ENCODE assay signal across 1 cellular context in genomic region chr19:13139633-13140311, GRCh38.
TF ChIP-seq lines count a peak whose summit lies in the region.

No MANE protein-coding gene starts in this region.

TF ChIP-seq in K562, 482 proteins besides CTCF, POLR2A, EP300 and RAD21:
- TF ChIP-seq ZNF217 (CRISPR knock-in tag; IDR thresholded peaks at IDR 0.05) (no peak), NFRKB (IDR thresholded peaks at IDR 0.05; ENCODE audit: low read depth) (no peak), ETV6 (IDR thresholded peaks at IDR 0.05; ENCODE audit: borderline replicate concordance in 1 of 2, low read depth in 2 of 2, low read length in 1 of 2) (no peak), ETV6 (CRISPR knock-in tag; IDR thresholded peaks at IDR 0.05; ENCODE audit: borderline replicate concordance) (no peak), ZNF507 (tag; conservative IDR thresholded peaks at IDR 0.05) (no peak), RBFOX2 (IDR thresholded peaks at IDR 0.05; ENCODE audit: low read depth, low read length) (no peak), HSF4 (CRISPR knock-in tag; IDR thresholded peaks at IDR 0.05; ENCODE audit: borderline replicate concordance) (no peak)
- TF ChIP-seq, protein P1, sequence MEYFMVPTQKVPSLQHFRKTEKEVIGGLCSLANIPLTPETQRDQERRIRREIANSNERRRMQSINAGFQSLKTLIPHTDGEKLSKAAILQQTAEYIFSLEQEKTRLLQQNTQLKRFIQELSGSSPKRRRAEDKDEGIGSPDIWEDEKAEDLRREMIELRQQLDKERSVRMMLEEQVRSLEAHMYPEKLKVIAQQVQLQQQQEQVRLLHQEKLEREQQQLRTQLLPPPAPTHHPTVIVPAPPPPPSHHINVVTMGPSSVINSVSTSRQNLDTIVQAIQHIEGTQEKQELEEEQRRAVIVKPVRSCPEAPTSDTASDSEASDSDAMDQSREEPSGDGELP (CRISPR knock-in tag; IDR thresholded peaks at IDR 0.05; ENCODE audit: borderline replicate concordance), result no peak
- TF ChIP-seq, protein P2, sequence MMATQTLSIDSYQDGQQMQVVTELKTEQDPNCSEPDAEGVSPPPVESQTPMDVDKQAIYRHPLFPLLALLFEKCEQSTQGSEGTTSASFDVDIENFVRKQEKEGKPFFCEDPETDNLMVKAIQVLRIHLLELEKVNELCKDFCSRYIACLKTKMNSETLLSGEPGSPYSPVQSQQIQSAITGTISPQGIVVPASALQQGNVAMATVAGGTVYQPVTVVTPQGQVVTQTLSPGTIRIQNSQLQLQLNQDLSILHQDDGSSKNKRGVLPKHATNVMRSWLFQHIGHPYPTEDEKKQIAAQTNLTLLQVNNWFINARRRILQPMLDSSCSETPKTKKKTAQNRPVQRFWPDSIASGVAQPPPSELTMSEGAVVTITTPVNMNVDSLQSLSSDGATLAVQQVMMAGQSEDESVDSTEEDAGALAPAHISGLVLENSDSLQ (IDR thresholded peaks at IDR 0.05), result no peak
